In genomic region chr22:29636751-29637150, GRCh38 we compare ENCODE assay signal across 25 cellular contexts.
"Had no signal": no experiment of that assay in that cellular context is flagged by ENCODE, and none has a peak within 500 bp of the region (broad histone marks: within the 10 kb centered on the region; RNA-seq: fewer than 3 reads in every experiment).

No MANE protein-coding gene starts in this region.

- H3K36me3 ChIP-seq: ovary, prostate gland had no signal

- H3K27ac ChIP-seq: cardiac muscle cell, epithelial cell of prostate, neutrophil, ovary, prostate gland, right atrium auricular region, spleen, tibial artery had no signal

- H3K36me3 Mint-ChIP-seq: natural killer cell had no signal

- H3K4me1 Mint-ChIP-seq: endodermal cell had no signal

- DNase-seq: activated CD4-positive, alpha-beta T cell treated with anti-CD3 and anti-CD28 coated beads for 1 hour; activated CD4-positive, alpha-beta T cell treated with anti-CD3 and anti-CD28 coated beads, Interleukin-2, amount 50 U/mL, for 1 hour; activated CD8-positive, alpha-beta T cell treated with anti-CD3 and anti-CD28 coated beads, Interleukin-2, amount 10 ng/mL, durations not matched to agents 7 days and 5 days; activated naive CD4-positive, alpha-beta T cell; activated naive CD8-positive, alpha-beta T cell treated with anti-CD3 and anti-CD28 coated beads for 36 hours; activated T-cell treated with anti-CD3 and anti-CD28 coated beads, Interleukin-2, amount 50 U/mL, for 1 hour; amniotic stem cell; cortex of kidney; endodermal cell; kidney; left ventricle myocardium superior; mammary epithelial cell; midbrain; natural killer cell; ovary; spleen; stimulated activated CD4-positive, alpha-beta T cell treated with anti-CD3 and anti-CD28 coated beads, Interleukin-4, amount 100 ng/mL, for 1 hour; stimulated activated naive CD4-positive, alpha-beta T cell treated with Interleukin-2 at 50 U/mL for 16 hours; T-helper 1 cell; tibial artery had no signal

- H3K27ac Mint-ChIP-seq: activated CD8-positive, alpha-beta T cell treated with anti-CD3 and anti-CD28 coated beads, Interleukin-2, amount 10 ng/mL, durations not matched to agents 7 days and 5 days; activated naive CD8-positive, alpha-beta T cell treated with anti-CD3 and anti-CD28 coated beads for 36 hours; endodermal cell; natural killer cell had no signal

- ATAC-seq: activated CD8-positive, alpha-beta T cell treated with anti-CD3 and anti-CD28 coated beads, Interleukin-2, amount 10 ng/mL, durations not matched to agents 7 days and 5 days; left ventricle myocardium superior; natural killer cell had no signal

- H3K4me3 Mint-ChIP-seq: activated CD8-positive, alpha-beta T cell treated with anti-CD3 and anti-CD28 coated beads, Interleukin-2, amount 10 ng/mL, durations not matched to agents 7 days and 5 days; activated naive CD8-positive, alpha-beta T cell treated with anti-CD3 and anti-CD28 coated beads for 36 hours; endodermal cell; natural killer cell had no signal

- H3K27me3 Mint-ChIP-seq: activated naive CD8-positive, alpha-beta T cell treated with anti-CD3 and anti-CD28 coated beads for 36 hours had no signal

- H3K4me1 ChIP-seq: prostate gland, tibial artery had no signal

- H3K27me3 ChIP-seq: cardiac muscle cell, neutrophil, ovary, right atrium auricular region, spleen, tibial artery had no signal

- H3K9me3 ChIP-seq: neutrophil, ovary, prostate gland, right atrium auricular region, spleen, tibial artery had no signal

- H3K9me3 Mint-ChIP-seq: activated naive CD8-positive, alpha-beta T cell treated with anti-CD3 and anti-CD28 coated beads for 36 hours; endodermal cell; natural killer cell had no signal

- H3K4me3 ChIP-seq: cardiac muscle cell, ovary, prostate gland, right atrium auricular region, spleen, tibial artery had no signal
